Comparison of ENCODE assay signal across 8 cellular contexts in genomic region chr20:32521780-32522524, GRCh38.
DNase-seq lines count a peak whose midpoint lies in the region; ATAC-seq and TF ChIP-seq lines count a peak whose summit lies in the region.

No MANE protein-coding gene starts in this region.

- H3K4me3 ChIP-seq in neural cell (ENCODE audit: low read length): no peak overlapping the region

- no peak for ATAC-seq in GM21528 (IDR thresholded peaks at IDR 0.05; ENCODE audit: low FRiP score, unreplicated experiment)

- H2AFZ ChIP-seq in neural cell (ENCODE audit: low read depth, low read length): no peak overlapping the region

- H3K9me3 ChIP-seq in neural cell (ENCODE audit: low read length): no peaks in the 10 kb centered on the region

- H3K27me3 Mint-ChIP-seq in activated T-helper 1 cell treated with anti-CD3 and anti-CD28 coated beads, Interleukin-12 subunit alpha, Interleukin-12 subunit beta, Interleukin-2, Interleukin-4 antibody, amounts not matched to agents 30 ng/mL and 10 ng/mL and 1 ng/mL, durations not matched to agents 14 hours and 24 hours and 36 hours (ENCODE audit: insufficient read depth): no peaks in the 10 kb centered on the region

- intact Hi-C loops in activated T-helper 1 cell treated with anti-CD3 and anti-CD28 coated beads, Interleukin-12 subunit alpha, Interleukin-12 subunit beta, Interleukin-2, Interleukin-4 antibody, amounts not matched to agents 30 ng/mL and 10 ng/mL and 1 ng/mL, durations not matched to agents 14 hours and 24 hours and 36 hours (cut with micrococcal nuclease): loop anchor here (1.0 kb wide), 2 partner anchors 131 to 256 kb away; no protein-coding TSS in a partner anchor

- peaks cover 43% of the 10 kb centered on the region for H3K4me1 Mint-ChIP-seq in activated T-helper 1 cell treated with anti-CD3 and anti-CD28 coated beads, Interleukin-12 subunit alpha, Interleukin-12 subunit beta, Interleukin-2, Interleukin-4 antibody, amounts not matched to agents 30 ng/mL and 10 ng/mL and 1 ng/mL, durations not matched to agents 14 hours and 24 hours and 36 hours (ENCODE audit: low read depth)

- peak overlapping the region; percentile 44 for H3K27ac Mint-ChIP-seq in activated T-helper 1 cell treated with anti-CD3 and anti-CD28 coated beads, Interleukin-12 subunit alpha, Interleukin-12 subunit beta, Interleukin-2, Interleukin-4 antibody, amounts not matched to agents 30 ng/mL and 10 ng/mL and 1 ng/mL, durations not matched to agents 14 hours and 24 hours and 36 hours

- TF ChIP-seq CTCF in neural cell (IDR thresholded peaks at IDR 0.05; ENCODE audit: poor library complexity, severe bottlenecking): peak; percentile 96

- no peak for TF ChIP-seq EP300 in neural cell (conservative IDR thresholded peaks at IDR 0.05; ENCODE audit: poor library complexity, severe bottlenecking)

- DNase-seq in DMS114 treated with DMSO at 0.1 percent for 48 hours (lab: John Stamatoyannopoulos, UW; ENCODE audit: unreplicated experiment) (peak; percentile 44), HS-27A (ENCODE audit: low read depth) (peak; percentile 9), OCI-M1 (lab: John Stamatoyannopoulos, UW) (peak; percentile 43), fibroblast of gingiva (ENCODE audit: low read depth) (peak; percentile 34), ureter (ENCODE audit: low spot score) (peak; percentile 77)
- DNase-seq in activated T-helper 1 cell treated with anti-CD3 and anti-CD28 coated beads, Interleukin-12 subunit alpha, Interleukin-12 subunit beta, Interleukin-2, Interleukin-4 antibody, amounts not matched to agents 30 ng/mL and 10 ng/mL and 1 ng/mL, durations not matched to agents 14 hours and 24 hours and 36 hours (ENCODE audit: low spot score): peak; percentile 53

- H3K27ac ChIP-seq in neural cell (ENCODE audit: low read length): no peak overlapping the region

- no peaks in the 10 kb centered on the region for H4K20me1 ChIP-seq in neural cell (ENCODE audit: insufficient read depth)

- H3K27me3 ChIP-seq in neural cell (ENCODE audit: insufficient read depth, low read depth, low read length): no peaks in the 10 kb centered on the region

- TF ChIP-seq RAD21 in neural cell (conservative IDR thresholded peaks at IDR 0.05): peak; percentile 99

- H3K36me3 Mint-ChIP-seq in activated T-helper 1 cell treated with anti-CD3 and anti-CD28 coated beads, Interleukin-12 subunit alpha, Interleukin-12 subunit beta, Interleukin-2, Interleukin-4 antibody, amounts not matched to agents 30 ng/mL and 10 ng/mL and 1 ng/mL, durations not matched to agents 14 hours and 24 hours and 36 hours (ENCODE audit: low read depth): peaks cover 11% of the 10 kb centered on the region

- no peaks in the 10 kb centered on the region for H3K9me2 ChIP-seq in neural cell (ENCODE audit: insufficient read depth, low read length)

- H3K9ac ChIP-seq in neural cell (ENCODE audit: low read length): no peak overlapping the region

- H3K4me2 ChIP-seq in neural cell (ENCODE audit: low read length): no peak overlapping the region

- no peaks in the 10 kb centered on the region for H3K79me2 ChIP-seq in neural cell (replicated peaks; ENCODE audit: insufficient read depth, low read length)

- H3K9me3 Mint-ChIP-seq in activated T-helper 1 cell treated with anti-CD3 and anti-CD28 coated beads, Interleukin-12 subunit alpha, Interleukin-12 subunit beta, Interleukin-2, Interleukin-4 antibody, amounts not matched to agents 30 ng/mL and 10 ng/mL and 1 ng/mL, durations not matched to agents 14 hours and 24 hours and 36 hours: no peaks in the 10 kb centered on the region

- peaks cover 10% of the 10 kb centered on the region for H3K36me3 ChIP-seq in neural cell (ENCODE audit: insufficient read depth, low read length)

- H3F3A ChIP-seq in neural cell (ENCODE audit: insufficient read depth, low read length, poor library complexity, severe bottlenecking): no peaks in the 10 kb centered on the region

- no peak overlapping the region for H3K4me3 Mint-ChIP-seq in activated T-helper 1 cell treated with anti-CD3 and anti-CD28 coated beads, Interleukin-12 subunit alpha, Interleukin-12 subunit beta, Interleukin-2, Interleukin-4 antibody, amounts not matched to agents 30 ng/mL and 10 ng/mL and 1 ng/mL, durations not matched to agents 14 hours and 24 hours and 36 hours

TF ChIP-seq in neural cell, 6 proteins besides CTCF, POLR2A, EP300 and RAD21:
- TF ChIP-seq MXI1 (conservative IDR thresholded peaks at IDR 0.05; ENCODE audit: poor library complexity, severe bottlenecking) (peak; percentile 30), POLR2AphosphoS5 (IDR thresholded peaks at IDR 0.05) (no peak), SMC3 (conservative IDR thresholded peaks at IDR 0.05; ENCODE audit: poor library complexity) (peak; percentile 99), TAF1 (IDR thresholded peaks at IDR 0.05; ENCODE audit: low read depth) (no peak), EZH2 (IDR thresholded peaks at IDR 0.05; ENCODE audit: borderline replicate concordance, insufficient read depth, low read length, poor library complexity, severe bottlenecking) (no peak), REST (IDR thresholded peaks at IDR 0.05; ENCODE audit: borderline replicate concordance) (no peak)

Comparison
In these comparisons a context has a peak if more than half of its experiments do, and no peak if none do; other contexts are left out.
1. DNase-seq: peak in every context shown above with its lines; median percentile 77 in ureter; 53 in activated T-helper 1 cell treated with anti-CD3 and anti-CD28 coated beads, Interleukin-12 subunit alpha, Interleukin-12 subunit beta, Interleukin-2, Interleukin-4 antibody, amounts not matched to agents 30 ng/mL and 10 ng/mL and 1 ng/mL, durations not matched to agents 14 hours and 24 hours and 36 hours; 44 in DMS114 treated with DMSO at 0.1 percent for 48 hours; 43 in OCI-M1; 34 in fibroblast of gingiva; 9 in HS-27A.